Comparison of ENCODE assay signal across 1 cellular context in the genomic region with DNA sequence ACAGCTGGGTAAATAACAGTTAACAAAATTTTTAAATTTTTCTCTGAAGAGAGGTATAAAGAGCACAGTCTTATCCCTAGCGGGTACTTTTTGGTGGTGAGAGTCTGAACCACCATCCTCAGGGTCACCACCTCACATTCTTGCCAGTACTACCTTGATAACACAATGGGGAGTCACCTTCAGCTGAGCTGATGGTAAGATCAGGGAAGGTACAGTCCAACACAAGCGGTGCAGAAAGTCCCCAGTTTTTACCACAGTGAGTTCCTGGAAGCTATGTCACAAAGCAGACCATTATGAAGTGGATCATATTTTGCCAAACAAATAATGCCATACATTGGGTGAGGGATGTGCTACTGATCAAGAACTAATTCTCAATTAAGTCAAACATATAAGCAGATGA.
TF ChIP-seq lines count a peak whose summit lies in the region.

No MANE protein-coding gene starts in this region.

TF ChIP-seq in IMR-90, 13 proteins besides CTCF, POLR2A, EP300 and RAD21:
- TF ChIP-seq, protein P1, sequence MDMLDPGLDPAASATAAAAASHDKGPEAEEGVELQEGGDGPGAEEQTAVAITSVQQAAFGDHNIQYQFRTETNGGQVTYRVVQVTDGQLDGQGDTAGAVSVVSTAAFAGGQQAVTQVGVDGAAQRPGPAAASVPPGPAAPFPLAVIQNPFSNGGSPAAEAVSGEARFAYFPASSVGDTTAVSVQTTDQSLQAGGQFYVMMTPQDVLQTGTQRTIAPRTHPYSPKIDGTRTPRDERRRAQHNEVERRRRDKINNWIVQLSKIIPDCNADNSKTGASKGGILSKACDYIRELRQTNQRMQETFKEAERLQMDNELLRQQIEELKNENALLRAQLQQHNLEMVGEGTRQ (IDR thresholded peaks at IDR 0.05; ENCODE audit: low read depth, low read length) = no peak
